Comparison of ENCODE assay signal across 18 cellular contexts in the genomic region with DNA sequence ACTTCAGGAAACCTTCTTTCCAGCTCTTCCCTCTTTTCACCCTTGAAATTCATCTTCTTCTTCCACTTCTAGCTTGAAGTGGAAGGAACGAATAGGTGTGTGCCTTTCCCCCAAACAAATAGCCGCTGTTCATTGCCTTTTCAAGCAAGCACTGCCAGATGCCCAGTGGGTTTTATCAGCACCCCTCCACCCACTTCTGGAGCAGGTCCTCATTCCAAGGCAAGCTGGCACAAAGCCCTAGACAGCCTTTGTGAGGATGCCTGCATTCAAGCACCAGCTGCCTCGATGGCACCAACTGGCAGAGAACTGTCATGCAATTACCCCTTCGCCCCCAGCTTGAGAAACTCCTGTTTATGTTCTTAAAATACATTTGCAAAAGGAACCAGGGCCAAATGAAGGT. TPM values are rescaled to one million over a fixed set of nuclear protein-coding genes. Genes with fewer than 3 reads are reported as not detected.
DNase-seq lines count a peak whose midpoint lies in the region; ATAC-seq and TF ChIP-seq lines count a peak whose summit lies in the region.
"Had no signal": no experiment of that assay in that cellular context is flagged by ENCODE, and none has a peak within 500 bp of the region (broad histone marks: within the 10 kb centered on the region; RNA-seq: fewer than 3 reads in every experiment).

No MANE protein-coding gene starts in this region.

- in situ Hi-C loops in ACHN (cut with HindIII; ENCODE audit: low pct_ligation_motif_present, low pct_unique_long_range_greater_than_20kb, low sequenced_read_pairs), result no loop called here

- no peak for ATAC-seq in activated CD4-positive, alpha-beta T cell treated with anti-CD3 and anti-CD28 coated beads for 36 hours
- ATAC-seq in GM23338, result no peak
- ATAC-seq in activated T-helper 17 cell treated with anti-CD3 and anti-CD28 coated beads, Interleukin-2, amount 50 U/mL, for 72 hours (replicated peaks), result no peak
- ATAC-seq: PC-3 had no signal

- DNase-seq in activated CD4-positive, alpha-beta T cell treated with anti-CD3 and anti-CD28 coated beads for 36 hours, result no peak
- DNase-seq in activated CD4-positive, alpha-beta T cell treated with anti-CD3 and anti-CD28 coated beads for 48 hours, result no peak
- no peak for DNase-seq in GM23338 (ENCODE audit: low spot score)
- DNase-seq in Karpas-422, result no peak
- DNase-seq in stimulated activated CD4-positive, alpha-beta T cell treated with anti-CD3 and anti-CD28 coated beads, Interleukin-2, amount 100 ng/mL, for 24 hours, result no peak
- DNase-seq in ACHN, result no peak
- DNase-seq: activated CD4-positive, alpha-beta T cell treated with anti-CD3 and anti-CD28 coated beads, Interleukin-2, amount 50 U/mL, for 4 hours; adrenal gland; COR-L47; dermis blood vessel endothelial cell; GM23248; NCI-H345; PC-3; stimulated activated naive CD4-positive, alpha-beta T cell treated with Interleukin-2 at 50 U/mL for 16 hours had no signal

- H3K9me2 ChIP-seq in GM23338 (ENCODE audit: insufficient read depth) (no peaks in the 10 kb centered on the region), Karpas-422 (replicated peaks; ENCODE audit: insufficient read depth, low read length) (no peaks in the 10 kb centered on the region)

- H3K9me3 Mint-ChIP-seq in activated CD4-positive, alpha-beta T cell treated with anti-CD3 and anti-CD28 coated beads for 36 hours (ENCODE audit: low read depth), result peaks cover 3% of the 10 kb centered on the region
- H3K9me3 Mint-ChIP-seq in GM23338 (no peaks in the 10 kb centered on the region), nephron (no peaks in the 10 kb centered on the region)
- no peaks in the 10 kb centered on the region for H3K9me3 Mint-ChIP-seq in activated T-helper 17 cell treated with anti-CD3 and anti-CD28 coated beads, Interleukin-2, amount 50 U/mL, for 72 hours

- no peak overlapping the region for H3K9ac ChIP-seq in Karpas-422 (ENCODE audit: low read length)
- H3K9ac ChIP-seq: GM23248 had no signal

- H3K4me3 Mint-ChIP-seq in activated CD4-positive, alpha-beta T cell treated with anti-CD3 and anti-CD28 coated beads for 36 hours, result no peak overlapping the region
- no peak overlapping the region; the same call in 2 of the 3 replicates for H3K4me3 Mint-ChIP-seq in GM23338
- peak overlapping the region; percentile 75 for H3K4me3 Mint-ChIP-seq in activated T-helper 17 cell treated with anti-CD3 and anti-CD28 coated beads, Interleukin-2, amount 50 U/mL, for 72 hours
- H3K4me3 Mint-ChIP-seq in nephron, result no peak overlapping the region
- H3K4me3 Mint-ChIP-seq: IgD-negative memory B cell had no signal

- H2AFZ ChIP-seq in GM23338, result no peak overlapping the region
- no peak overlapping the region for H2AFZ ChIP-seq in Karpas-422 (ENCODE audit: low read length)
- H2AFZ ChIP-seq: GM23248, hepatocyte had no signal

- H3K36me3 ChIP-seq in GM23338 (ENCODE audit: insufficient read depth) (no peaks in the 10 kb centered on the region), Karpas-422 (ENCODE audit: insufficient read depth, low read length) (no peaks in the 10 kb centered on the region)
- H3K36me3 ChIP-seq: adrenal gland had no signal

- no peaks in the 10 kb centered on the region for H3K9me3 ChIP-seq in Karpas-422 (ENCODE audit: low read length)
- H3K9me3 ChIP-seq: adrenal gland had no signal

- intact Hi-C loops in activated CD4-positive, alpha-beta T cell treated with anti-CD3 and anti-CD28 coated beads for 36 hours (cut with DNase I, micrococcal nuclease), result no loop called here

- H3K27ac ChIP-seq in GM23338 (ENCODE audit: low read depth), result peak overlapping the region; percentile 78; the same call in 1 of the 2 replicates
- no peak overlapping the region for H3K27ac ChIP-seq in Karpas-422 (ENCODE audit: low read length)
- H3K27ac ChIP-seq: GM23248, hepatocyte had no signal

- H3K79me2 ChIP-seq in GM23338 (replicated peaks; ENCODE audit: insufficient read depth) (peaks cover 100% of the 10 kb centered on the region), Karpas-422 (ENCODE audit: low read length) (no peaks in the 10 kb centered on the region)

- H3K4me1 Mint-ChIP-seq in activated CD4-positive, alpha-beta T cell treated with anti-CD3 and anti-CD28 coated beads for 36 hours, result peaks cover 74% of the 10 kb centered on the region
- peaks cover 43% of the 10 kb centered on the region for H3K4me1 Mint-ChIP-seq in GM23338
- H3K4me1 Mint-ChIP-seq in activated T-helper 17 cell treated with anti-CD3 and anti-CD28 coated beads, Interleukin-2, amount 50 U/mL, for 72 hours, result peaks cover 51% of the 10 kb centered on the region
- H3K4me1 Mint-ChIP-seq in nephron, result peaks cover 31% of the 10 kb centered on the region

- no peaks in the 10 kb centered on the region for H3K27me3 Mint-ChIP-seq in activated CD4-positive, alpha-beta T cell treated with anti-CD3 and anti-CD28 coated beads for 36 hours
- H3K27me3 Mint-ChIP-seq in GM23338 (ENCODE audit: insufficient read depth, low read depth, poor library complexity) (peaks cover 4% of the 10 kb centered on the region), nephron (ENCODE audit: low read depth) (no peaks in the 10 kb centered on the region)
- H3K27me3 Mint-ChIP-seq in activated T-helper 17 cell treated with anti-CD3 and anti-CD28 coated beads, Interleukin-2, amount 50 U/mL, for 72 hours, result no peaks in the 10 kb centered on the region
- H3K27me3 Mint-ChIP-seq: IgD-negative memory B cell had no signal

- peak overlapping the region; percentile 23; the same call in 1 of the 2 replicates for H3K4me2 ChIP-seq in GM23338
- H3K4me2 ChIP-seq in Karpas-422 (ENCODE audit: low read depth, low read length, poor library complexity, severe bottlenecking), result no peak overlapping the region
- H3K4me2 ChIP-seq: hepatocyte had no signal

- no peak for TF ChIP-seq CTCF in GM23338 (conservative IDR thresholded peaks at IDR 0.05; ENCODE audit: low read depth in 2 of 2)
- no peak for TF ChIP-seq CTCF in nephron (IDR thresholded peaks at IDR 0.05; ENCODE audit: unreplicated experiment in 3 of 3)

- H3F3A ChIP-seq in GM23338 (replicated peaks; ENCODE audit: low read depth), result peaks cover 2% of the 10 kb centered on the region; the same call in 1 of the 2 replicates

- H3K4me1 ChIP-seq in GM23338 (ENCODE audit: insufficient read depth) (peaks cover 55% of the 10 kb centered on the region), Karpas-422 (ENCODE audit: low read length) (peaks cover 16% of the 10 kb centered on the region)

- no peaks in the 10 kb centered on the region for H3K27me3 ChIP-seq in GM23338 (ENCODE audit: insufficient read depth)
- no peaks in the 10 kb centered on the region for H3K27me3 ChIP-seq in Karpas-422 (ENCODE audit: low read length)
- H3K27me3 ChIP-seq: adrenal gland, hepatocyte had no signal

- peaks cover 23% of the 10 kb centered on the region for H3K36me3 Mint-ChIP-seq in activated CD4-positive, alpha-beta T cell treated with anti-CD3 and anti-CD28 coated beads for 36 hours (ENCODE audit: low read depth)
- peaks cover 2% of the 10 kb centered on the region; the same call in 1 of the 3 replicates for H3K36me3 Mint-ChIP-seq in GM23338 (ENCODE audit: low read depth)
- peaks cover 66% of the 10 kb centered on the region for H3K36me3 Mint-ChIP-seq in activated T-helper 17 cell treated with anti-CD3 and anti-CD28 coated beads, Interleukin-2, amount 50 U/mL, for 72 hours (ENCODE audit: low read depth)
- peaks cover 10% of the 10 kb centered on the region for H3K36me3 Mint-ChIP-seq in nephron (ENCODE audit: low read depth)

- peak overlapping the region; percentile 88 for H3K27ac Mint-ChIP-seq in activated CD4-positive, alpha-beta T cell treated with anti-CD3 and anti-CD28 coated beads for 36 hours
- H3K27ac Mint-ChIP-seq in GM23338 (peak overlapping the region; percentile 37; the same call in 1 of the 2 replicates), nephron (peak overlapping the region; percentile 12 to 38 (median 24))
- peak overlapping the region; percentile 97 for H3K27ac Mint-ChIP-seq in activated T-helper 17 cell treated with anti-CD3 and anti-CD28 coated beads, Interleukin-2, amount 50 U/mL, for 72 hours

- POLR2A ChIA-PET in activated CD4-positive, alpha-beta T cell treated with anti-CD3 and anti-CD28 coated beads for 36 hours (lab: Charles Lee), result interaction anchor here (0.9 kb wide), 1 partner anchor 93 kb away, joined by 3 read pairs; no protein-coding TSS in a partner anchor

- H3K4me3 ChIP-seq in GM23338 (no peak overlapping the region), Karpas-422 (ENCODE audit: low read length) (no peak overlapping the region)
- H3K4me3 ChIP-seq: adrenal gland, GM23248, hepatocyte had no signal

- CTCF ChIA-PET in activated CD4-positive, alpha-beta T cell treated with anti-CD3 and anti-CD28 coated beads for 36 hours (lab: Charles Lee), result interaction anchor here (0.6 to 1.3 kb wide), 2 partner anchors 8 to 13 kb away, joined by 3 to 4 read pairs; no protein-coding TSS in a partner anchor

- H4K20me1 ChIP-seq in GM23338 (replicated peaks; ENCODE audit: insufficient read depth), result peaks cover 55% of the 10 kb centered on the region
- H4K20me1 ChIP-seq in Karpas-422 (ENCODE audit: insufficient read depth, low read depth, low read length), result no peaks in the 10 kb centered on the region

TF ChIP-seq in GM23338, 12 proteins besides CTCF, POLR2A, EP300 and RAD21 (continues in another document):
- TF ChIP-seq, protein P1, sequence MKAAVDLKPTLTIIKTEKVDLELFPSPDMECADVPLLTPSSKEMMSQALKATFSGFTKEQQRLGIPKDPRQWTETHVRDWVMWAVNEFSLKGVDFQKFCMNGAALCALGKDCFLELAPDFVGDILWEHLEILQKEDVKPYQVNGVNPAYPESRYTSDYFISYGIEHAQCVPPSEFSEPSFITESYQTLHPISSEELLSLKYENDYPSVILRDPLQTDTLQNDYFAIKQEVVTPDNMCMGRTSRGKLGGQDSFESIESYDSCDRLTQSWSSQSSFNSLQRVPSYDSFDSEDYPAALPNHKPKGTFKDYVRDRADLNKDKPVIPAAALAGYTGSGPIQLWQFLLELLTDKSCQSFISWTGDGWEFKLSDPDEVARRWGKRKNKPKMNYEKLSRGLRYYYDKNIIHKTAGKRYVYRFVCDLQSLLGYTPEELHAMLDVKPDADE (IDR thresholded peaks at IDR 0.05), result no peak
- TF ChIP-seq STAT1 (IDR thresholded peaks at IDR 0.05; ENCODE audit: unreplicated experiment), result no peak
- no peak for TF ChIP-seq ZNF331 (CRISPR knock-in tag; IDR thresholded peaks at IDR 0.05; ENCODE audit: low read depth)
- no peak for TF ChIP-seq CREB1 (CRISPR knock-in tag; IDR thresholded peaks at IDR 0.05; ENCODE audit: low read depth)
- no peak for TF ChIP-seq EZH2 (IDR thresholded peaks at IDR 0.05; ENCODE audit: low read depth, unreplicated experiment)
- TF ChIP-seq POLR2AphosphoS5 (IDR thresholded peaks at IDR 0.05; ENCODE audit: low read depth), result no peak
- TF ChIP-seq ZNF114 (CRISPR knock-in tag; IDR thresholded peaks at IDR 0.05), result no peak
- TF ChIP-seq NANOG (IDR thresholded peaks at IDR 0.05; ENCODE audit: borderline replicate concordance), result no peak

RNA-seq across cellular contexts. Expression of a gene that starts 36.5 kb away (rescaled TPM):
- total RNA-seq in activated CD4-positive, alpha-beta T cell treated with anti-CD3 and anti-CD28 coated beads for 36 hours, result 10 to 100 TPM; 28.1 to 36.0 TPM
- total RNA-seq in GM23338 (2014; rRNA removed; shearing (Covaris generic)), result 101 and 107 TPM in 2 replicates
- polyA plus RNA-seq in GM23338 (2016; fragmentation: Nextera tagmentation; extraction: Ambion mirVana), result 32.3 and 34.0 TPM in 2 replicates
- total RNA-seq in activated T-helper 17 cell treated with anti-CD3 and anti-CD28 coated beads, Interleukin-2, amount 50 U/mL, for 72 hours, result 10 to 100 TPM; 50.7 to 76.7 TPM
- total RNA-seq in Karpas-422 (2014; rRNA removed; shearing (Covaris generic); ENCODE audit: low replicate concordance), result 2.6 and 4.4 TPM in 2 replicates

Comparison
In these comparisons a context has a peak if more than half of its experiments do, and no peak if none do; other contexts are left out.
1. H3K27ac Mint-ChIP-seq: peak in every context shown above with its lines; median percentile 97 in activated T-helper 17 cell treated with anti-CD3 and anti-CD28 coated beads, Interleukin-2, amount 50 U/mL, for 72 hours; 88 in activated CD4-positive, alpha-beta T cell treated with anti-CD3 and anti-CD28 coated beads for 36 hours; 37 in GM23338; 24 in nephron.